26 cellular contexts compared by ENCODE assay signal in genomic region chrX:129840334-129840733, GRCh38. TPM values are rescaled to one million over a fixed set of nuclear protein-coding genes. Genes with fewer than 3 reads are reported as not detected.
DNase-seq lines count a peak whose midpoint lies in the region; ATAC-seq, FAIRE-seq and TF ChIP-seq lines count a peak whose summit lies in the region.
"Had no signal": no experiment of that assay in that cellular context is flagged by ENCODE, and none has a peak within 500 bp of the region (broad histone marks: within the 10 kb centered on the region; RNA-seq: fewer than 3 reads in every experiment).

No MANE protein-coding gene starts in this region.

- H3K27me3 Mint-ChIP-seq in endodermal cell (ENCODE audit: insufficient read depth) = peaks cover 2% of the 10 kb centered on the region
- H3K27me3 Mint-ChIP-seq in neural crest cell (ENCODE audit: low read depth) = peaks cover 3% of the 10 kb centered on the region
- H3K27me3 Mint-ChIP-seq: activated B cell treated with CpG ODN at 0.5 μM for 24 hours; activated CD8-positive, alpha-beta T cell treated with anti-CD3 and anti-CD28 coated beads for 36 hours had no signal

- peaks cover 15% of the 10 kb centered on the region for H3K79me2 ChIP-seq in DOHH2 (ENCODE audit: control insufficient read depth, low read length)

- H3K9me2 ChIP-seq in DOHH2 (replicated peaks; ENCODE audit: control insufficient read depth, low read length) = no peaks in the 10 kb centered on the region

- no peak for FAIRE-seq in GM19239 (lab: Jason Lieb, UNC)
- FAIRE-seq: G401.6, islet of Langerhans had no signal

- H3K27ac ChIP-seq in DOHH2 (ENCODE audit: low read depth, low read length) (no peak overlapping the region), VCaP (peak overlapping the region; percentile 86), endodermal cell (ENCODE audit: low read depth, low read length) (no peak overlapping the region)
- H3K27ac ChIP-seq: ascending aorta, coronary artery, KMS-11, right atrium auricular region, SK-N-MC, testis had no signal

- H3K9me3 ChIP-seq in DOHH2 (ENCODE audit: control insufficient read depth, insufficient read depth, low read length) (no peaks in the 10 kb centered on the region), endodermal cell (ENCODE audit: control insufficient read depth, low read length) (no peaks in the 10 kb centered on the region)
- H3K9me3 ChIP-seq: ascending aorta, right atrium auricular region, testis had no signal

- no peak for TF ChIP-seq CTCF in DOHH2 (IDR thresholded peaks at IDR 0.05; ENCODE audit: low read depth, low read length, poor library complexity, severe bottlenecking)
- no peak for TF ChIP-seq CTCF in VCaP (conservative IDR thresholded peaks at IDR 0.05)
- TF ChIP-seq CTCF in endodermal cell (conservative IDR thresholded peaks at IDR 0.05) = no peak
- TF ChIP-seq CTCF in neural crest cell (conservative IDR thresholded peaks at IDR 0.05) = no peak

- H3K4me2 ChIP-seq in DOHH2 (ENCODE audit: low read length) = 0 out of 2 replicates have a peak overlapping the region, but pooled peaks have one; percentile 14
- H3K4me2 ChIP-seq: KMS-11 had no signal

- ATAC-seq in GM19395 (IDR thresholded peaks at IDR 0.05; ENCODE audit: unreplicated experiment) = no peak
- ATAC-seq: activated CD8-positive, alpha-beta T cell treated with anti-CD3 and anti-CD28 coated beads for 36 hours had no signal

- H3K36me3 Mint-ChIP-seq in endodermal cell (ENCODE audit: low read depth) = peaks cover 23% of the 10 kb centered on the region
- peaks cover 16% of the 10 kb centered on the region for H3K36me3 Mint-ChIP-seq in neural crest cell (ENCODE audit: low read depth)

- H3K36me3 ChIP-seq in DOHH2 (ENCODE audit: control insufficient read depth, low read length) = peaks cover 16% of the 10 kb centered on the region
- H3K36me3 ChIP-seq in endodermal cell (ENCODE audit: control insufficient read depth, insufficient read depth, low read length) = peaks cover 20% of the 10 kb centered on the region
- H3K36me3 ChIP-seq: ascending aorta, right atrium auricular region had no signal

- H4K20me1 ChIP-seq in DOHH2 (ENCODE audit: control insufficient read depth, insufficient read depth, low read depth, low read length) = no peaks in the 10 kb centered on the region

- H3K9ac ChIP-seq in endodermal cell (ENCODE audit: extremely low read depth, low read length, poor library complexity, severe bottlenecking) = no peak overlapping the region
- H3K9ac ChIP-seq: KMS-11 had no signal

- H3K27ac Mint-ChIP-seq in endodermal cell (peak overlapping the region; percentile 26), neural crest cell (ENCODE audit: unreplicated experiment) (no peak overlapping the region)
- H3K27ac Mint-ChIP-seq: activated B cell treated with CpG ODN at 0.5 μM for 24 hours; activated CD8-positive, alpha-beta T cell treated with anti-CD3 and anti-CD28 coated beads for 36 hours; H9 had no signal

- H3F3A ChIP-seq in DOHH2 (ENCODE audit: control insufficient read depth, insufficient read depth) = no peaks in the 10 kb centered on the region

- 77 to 80% methylated on average over 3 to 5 of the region's 5 CpGs for WGBS in endodermal cell (ENCODE audit: insufficient coverage in 1 of 2, insufficient read length in 1 of 2), 2 experiments

- peaks cover 20% of the 10 kb centered on the region for H3K4me1 ChIP-seq in DOHH2 (ENCODE audit: control insufficient read depth, low read length)
- no peaks in the 10 kb centered on the region for H3K4me1 ChIP-seq in endodermal cell (ENCODE audit: control insufficient read depth, insufficient read depth, low read length)
- H3K4me1 ChIP-seq: ascending aorta, testis had no signal

- no peaks in the 10 kb centered on the region for H3K27me3 ChIP-seq in DOHH2 (ENCODE audit: control insufficient read depth, low read length)
- H3K27me3 ChIP-seq in endodermal cell (ENCODE audit: control insufficient read depth, insufficient read depth, low read length, poor library complexity, severe bottlenecking) = no peaks in the 10 kb centered on the region
- H3K27me3 ChIP-seq: ascending aorta, right atrium auricular region, testis had no signal

- H3K4me3 ChIP-seq in DOHH2 (ENCODE audit: low read length) (no peak overlapping the region), endodermal cell (ENCODE audit: low read length) (peak overlapping the region; percentile 40)
- H3K4me3 ChIP-seq: ascending aorta, coronary artery, right atrium auricular region, SK-N-MC, testis had no signal

- DNase-seq in endodermal cell (no peak), neural crest cell (ENCODE audit: low read depth, low spot score) (no peak), NCI-H226 (no peak), GM19239 (ENCODE audit: insufficient read length, low spot score) (no peak), SHP77 (lab: John Stamatoyannopoulos, UW) (no peak)
- DNase-seq: activated B cell treated with CpG ODN at 0.5 μM for 24 hours; activated CD8-positive, alpha-beta T cell treated with anti-CD3 and anti-CD28 coated beads for 36 hours; activated naive CD4-positive, alpha-beta T cell treated with Interleukin-2 at 50 U/mL for 16 hours; DMS 273 treated with DMSO at 0.1 percent for 48 hours; foreskin melanocyte; H9; NCI-H187 treated with DMSO at 0.1 percent for 48 hours; NCI-H2227 treated with DMSO at 0.1 percent for 48 hours; NCI-H82; testis had no signal

- H3K9me3 Mint-ChIP-seq in endodermal cell = peaks cover 41% of the 10 kb centered on the region
- H3K9me3 Mint-ChIP-seq in neural crest cell = peaks cover 2% of the 10 kb centered on the region
- H3K9me3 Mint-ChIP-seq: activated B cell treated with CpG ODN at 0.5 μM for 24 hours; activated CD8-positive, alpha-beta T cell treated with anti-CD3 and anti-CD28 coated beads for 36 hours had no signal

- H3K4me3 Mint-ChIP-seq in endodermal cell = no peak overlapping the region
- H3K4me3 Mint-ChIP-seq in neural crest cell = peak overlapping the region; percentile 85
- H3K4me3 Mint-ChIP-seq: activated B cell treated with CpG ODN at 0.5 μM for 24 hours; activated CD8-positive, alpha-beta T cell treated with anti-CD3 and anti-CD28 coated beads for 36 hours; CD14-positive monocyte had no signal

- H3K4me1 Mint-ChIP-seq in endodermal cell = peaks cover 14% of the 10 kb centered on the region
- peaks cover 33% of the 10 kb centered on the region for H3K4me1 Mint-ChIP-seq in neural crest cell

RNA-seq across cellular contexts. Expression of gene ZDHHC9, which starts 3.4 kb away (rescaled TPM):
- total RNA-seq in endodermal cell = 10 to 100 TPM; 27.1 to 40.2 TPM
- polyA plus RNA-seq in endodermal cell (2013, experiment 1 of 2) = 34.8 TPM
- 28.9 TPM for polyA plus RNA-seq in endodermal cell (2013, experiment 2 of 2)
- total RNA-seq in neural crest cell = 25.0 and 27.9 TPM in 2 replicates
